ENCODE assay signal across 20 cellular contexts in the genomic region with DNA sequence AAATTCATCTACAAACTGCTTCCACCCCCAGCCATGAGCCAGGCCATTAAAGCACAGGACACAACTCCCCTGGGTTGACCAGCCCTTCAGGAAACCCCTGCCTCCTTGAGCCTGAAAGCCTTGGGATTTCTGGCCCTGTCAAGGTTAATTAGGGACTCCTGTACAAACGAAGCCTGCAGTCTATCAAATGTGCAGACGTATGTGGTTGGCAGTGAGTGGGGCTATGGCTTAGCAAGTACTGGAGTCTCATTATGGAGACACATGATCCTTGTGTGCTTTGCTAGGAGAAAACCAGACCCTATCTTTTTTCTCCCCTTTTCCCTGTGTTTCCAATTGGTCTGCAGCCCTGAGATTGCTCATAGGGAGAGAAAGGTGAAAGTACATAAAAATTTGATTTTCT.
DNase-seq lines count a peak whose midpoint lies in the region; ATAC-seq and TF ChIP-seq lines count a peak whose summit lies in the region.
"Had no signal": no experiment of that assay in that cellular context is flagged by ENCODE, and none has a peak within 500 bp of the region (broad histone marks: within the 10 kb centered on the region; RNA-seq: fewer than 3 reads in every experiment).

No MANE protein-coding gene starts in this region.

- no peaks in the 10 kb centered on the region for H3K79me2 ChIP-seq in SK-N-SH (ENCODE audit: insufficient read depth)

- no peak overlapping the region for H3K27ac Mint-ChIP-seq in stimulated activated naive B cell treated with anti-CD40 and anti-IgM and Interleukin-4, amounts not matched to agents 10 μg/mL and 1 μg/mL and 100 μg/mL, for 72 hours
- H3K27ac Mint-ChIP-seq: CD14-positive monocyte; CD4-positive, alpha-beta memory T cell; GM23338; HFFc6 had no signal

- H3K36me3 ChIP-seq in BE2C (no peaks in the 10 kb centered on the region), SK-N-SH (replicated peaks in 1 of 2; ENCODE audit: control insufficient read depth in 1 of 2, insufficient read depth in 2 of 2, low read length in 1 of 2) (no peaks in the 10 kb centered on the region)
- H3K36me3 ChIP-seq: BLaER1 had no signal

- no peak overlapping the region for H3K9ac ChIP-seq in SK-N-SH
- H3K9ac ChIP-seq: BLaER1 had no signal

- no peaks in the 10 kb centered on the region for H3K9me2 ChIP-seq in SK-N-SH

- H3K9me3 ChIP-seq in BE2C = no peaks in the 10 kb centered on the region
- no peaks in the 10 kb centered on the region for H3K9me3 ChIP-seq in SK-N-SH

- TF ChIP-seq EP300 in SK-N-SH (IDR thresholded peaks at IDR 0.05; ENCODE audit: borderline replicate concordance in 1 of 2, low read depth in 1 of 2, low read length in 1 of 2) = no peak

- no peak overlapping the region for H2AFZ ChIP-seq in SK-N-SH (ENCODE audit: low read depth)
- H2AFZ ChIP-seq: GM23338 had no signal

- DNase-seq in NCI-H2029 (lab: John Stamatoyannopoulos, UW) = peak; percentile 36
- no peak for DNase-seq in NCI-H2029 treated with DMSO at 0.1 percent for 48 hours (lab: John Stamatoyannopoulos, UW)
- peak; percentile 11 for DNase-seq in BE2C
- DNase-seq in SK-N-SH = no peak
- DNase-seq in left kidney (ENCODE audit: low read depth, low spot score) = peak; percentile 48
- DNase-seq in stimulated activated naive B cell treated with anti-CD40 and anti-IgM and Interleukin-4, amounts not matched to agents 10 μg/mL and 1 μg/mL and 100 μg/mL, for 72 hours = no peak
- no peak for DNase-seq in cortex of kidney (lab: John Stamatoyannopoulos, UW)
- DNase-seq: AML-193; CD4-positive, alpha-beta memory T cell; DMS153; DMS79; GF-D8; HFFc6 had no signal

- CTCF ChIA-PET in SK-N-SH (lab: Yijun Ruan, JAX) = no interaction called here

- ATAC-seq in HG02973 (IDR thresholded peaks at IDR 0.05; ENCODE audit: unreplicated experiment) = no peak
- ATAC-seq in stimulated activated naive B cell treated with anti-CD40 and anti-IgM and Interleukin-4, amounts not matched to agents 10 μg/mL and 1 μg/mL and 100 μg/mL, for 72 hours (replicated peaks) = no peak
- ATAC-seq: A549, GM23338, HCT116 had no signal

- TF ChIP-seq CTCF in BE2C (IDR thresholded peaks at IDR 0.05; ENCODE audit: low read depth, low read length) (no peak), SK-N-SH (IDR thresholded peaks at IDR 0.05) (no peak)

- H3K4me3 Mint-ChIP-seq in stimulated activated naive B cell treated with anti-CD40 and anti-IgM and Interleukin-4, amounts not matched to agents 10 μg/mL and 1 μg/mL and 100 μg/mL, for 72 hours = no peak overlapping the region
- H3K4me3 Mint-ChIP-seq: CD14-positive monocyte; CD4-positive, alpha-beta memory T cell; GM23338; HFFc6 had no signal

- H3K27me3 ChIP-seq in BE2C (no peaks in the 10 kb centered on the region), SK-N-SH (ENCODE audit: insufficient read depth) (no peaks in the 10 kb centered on the region)
- H3K27me3 ChIP-seq: BLaER1 had no signal

- peaks cover 6 to 9% of the 10 kb centered on the region in 2 donors for H3K27me3 Mint-ChIP-seq in stimulated activated naive B cell treated with anti-CD40 and anti-IgM and Interleukin-4, amounts not matched to agents 10 μg/mL and 1 μg/mL and 100 μg/mL, for 72 hours

- H3K4me1 Mint-ChIP-seq in stimulated activated naive B cell treated with anti-CD40 and anti-IgM and Interleukin-4, amounts not matched to agents 10 μg/mL and 1 μg/mL and 100 μg/mL, for 72 hours = no peaks in the 10 kb centered on the region
- H3K4me1 Mint-ChIP-seq: CD14-positive monocyte; CD4-positive, alpha-beta memory T cell; GM23338 had no signal

- H3K36me3 Mint-ChIP-seq in stimulated activated naive B cell treated with anti-CD40 and anti-IgM and Interleukin-4, amounts not matched to agents 10 μg/mL and 1 μg/mL and 100 μg/mL, for 72 hours = peaks cover 0 to 1% of the 10 kb centered on the region in 2 donors
- H3K36me3 Mint-ChIP-seq: CD14-positive monocyte; CD4-positive, alpha-beta memory T cell had no signal

- H3K4me3 ChIP-seq in BE2C (ENCODE audit: low read depth, low read length) (no peak overlapping the region), SK-N-SH (ENCODE audit: low read depth in 2 of 2, low read length in 1 of 2) (no peak overlapping the region)
- H3K4me3 ChIP-seq: A549, BLaER1, GM23338 had no signal

- H3F3A ChIP-seq in SK-N-SH (replicated peaks; ENCODE audit: insufficient read depth) = no peaks in the 10 kb centered on the region

- H3K4me2 ChIP-seq in SK-N-SH = no peak overlapping the region
- H3K4me2 ChIP-seq: A549, BLaER1, GM23338 had no signal

- TF ChIP-seq RAD21 in SK-N-SH (IDR thresholded peaks at IDR 0.05; ENCODE audit: low read length) = no peak

- H3K9me3 Mint-ChIP-seq in stimulated activated naive B cell treated with anti-CD40 and anti-IgM and Interleukin-4, amounts not matched to agents 10 μg/mL and 1 μg/mL and 100 μg/mL, for 72 hours = peaks cover 11 to 12% of the 10 kb centered on the region in 2 donors
- H3K9me3 Mint-ChIP-seq: GM23338 had no signal

- H3K27ac ChIP-seq in SK-N-SH (ENCODE audit: low read depth in 2 of 2, low read length in 1 of 2) = no peak overlapping the region
- H3K27ac ChIP-seq: 22Rv1, A549, BLaER1 had no signal

- WGBS in SK-N-SH (ENCODE audit: low lambda C conversion rate) = 33% methylated on average over 2 of the region's 2 CpGs

- no peaks in the 10 kb centered on the region for H3K4me1 ChIP-seq in BE2C
- H3K4me1 ChIP-seq in SK-N-SH (ENCODE audit: control insufficient read depth in 1 of 2, insufficient read depth in 2 of 2, low read depth in 1 of 2, low read length in 1 of 2) = no peaks in the 10 kb centered on the region; a peak in 1 of 4 replicates
- H3K4me1 ChIP-seq: A549, BLaER1 had no signal

- H4K20me1 ChIP-seq in SK-N-SH (ENCODE audit: insufficient read depth) = no peaks in the 10 kb centered on the region
- H4K20me1 ChIP-seq: BLaER1 had no signal

- POLR2A ChIA-PET in SK-N-SH (lab: Yijun Ruan, JAX) = no interaction called here

TF ChIP-seq in SK-N-SH, 30 proteins besides CTCF, POLR2A, EP300 and RAD21:
- no peak for TF ChIP-seq EZH2phosphoT487 (IDR thresholded peaks at IDR 0.05; ENCODE audit: borderline replicate concordance, low read depth)
- TF ChIP-seq, protein P1, sequence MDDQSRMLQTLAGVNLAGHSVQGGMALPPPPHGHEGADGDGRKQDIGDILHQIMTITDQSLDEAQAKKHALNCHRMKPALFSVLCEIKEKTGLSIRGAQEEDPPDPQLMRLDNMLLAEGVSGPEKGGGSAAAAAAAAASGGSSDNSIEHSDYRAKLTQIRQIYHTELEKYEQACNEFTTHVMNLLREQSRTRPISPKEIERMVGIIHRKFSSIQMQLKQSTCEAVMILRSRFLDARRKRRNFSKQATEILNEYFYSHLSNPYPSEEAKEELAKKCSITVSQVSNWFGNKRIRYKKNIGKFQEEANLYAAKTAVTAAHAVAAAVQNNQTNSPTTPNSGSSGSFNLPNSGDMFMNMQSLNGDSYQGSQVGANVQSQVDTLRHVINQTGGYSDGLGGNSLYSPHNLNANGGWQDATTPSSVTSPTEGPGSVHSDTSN (IDR thresholded peaks at IDR 0.05) = 0 out of 2 replicates have a peak, but pooled peaks have one; percentile 21

Comparison
In these comparisons a context has a peak if more than half of its experiments do, and no peak if none do; other contexts are left out.
1. DNase-seq: peak in NCI-H2029 (single experiment), BE2C (single experiment) and left kidney (single experiment); none in NCI-H2029 treated with DMSO at 0.1 percent for 48 hours (single experiment), SK-N-SH (single experiment), stimulated activated naive B cell treated with anti-CD40 and anti-IgM and Interleukin-4, amounts not matched to agents 10 μg/mL and 1 μg/mL and 100 μg/mL, for 72 hours (single experiment) and cortex of kidney (single experiment).